1 cellular context compared by ENCODE assay signal in the genomic region with DNA sequence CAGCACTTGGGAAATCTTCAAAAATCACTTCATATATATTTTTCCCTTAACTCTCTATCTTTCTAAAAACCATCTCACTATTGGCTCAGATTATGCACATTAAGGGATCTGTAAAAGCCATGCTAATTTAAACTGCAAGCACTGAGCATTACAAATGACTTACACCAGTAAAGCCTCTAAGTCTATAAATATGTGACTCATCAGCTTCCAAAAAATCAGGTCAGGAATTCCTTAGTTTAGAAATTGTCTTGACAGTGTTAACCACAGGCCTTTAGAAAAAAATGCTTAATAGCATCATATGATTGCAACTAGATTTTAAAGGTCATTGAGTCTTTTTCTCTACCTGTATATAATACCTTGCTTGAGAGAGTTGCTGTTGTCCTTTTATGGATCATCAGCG.
TF ChIP-seq lines count a peak whose summit lies in the region.

No MANE protein-coding gene starts in this region.

TF ChIP-seq in GM23338, 12 proteins besides CTCF, POLR2A, EP300 and RAD21 (continued from another document):
- TF ChIP-seq ZNF462 (CRISPR knock-in tag; IDR thresholded peaks at IDR 0.05) (no peak), POLR2AphosphoS5 (IDR thresholded peaks at IDR 0.05; ENCODE audit: low read depth) (no peak), ETS1 (IDR thresholded peaks at IDR 0.05) (no peak), CREB1 (CRISPR knock-in tag; IDR thresholded peaks at IDR 0.05; ENCODE audit: low read depth) (no peak), EZH2 (IDR thresholded peaks at IDR 0.05; ENCODE audit: low read depth, unreplicated experiment) (no peak), NANOG (IDR thresholded peaks at IDR 0.05; ENCODE audit: borderline replicate concordance) (no peak)
- TF ChIP-seq, protein P1, sequence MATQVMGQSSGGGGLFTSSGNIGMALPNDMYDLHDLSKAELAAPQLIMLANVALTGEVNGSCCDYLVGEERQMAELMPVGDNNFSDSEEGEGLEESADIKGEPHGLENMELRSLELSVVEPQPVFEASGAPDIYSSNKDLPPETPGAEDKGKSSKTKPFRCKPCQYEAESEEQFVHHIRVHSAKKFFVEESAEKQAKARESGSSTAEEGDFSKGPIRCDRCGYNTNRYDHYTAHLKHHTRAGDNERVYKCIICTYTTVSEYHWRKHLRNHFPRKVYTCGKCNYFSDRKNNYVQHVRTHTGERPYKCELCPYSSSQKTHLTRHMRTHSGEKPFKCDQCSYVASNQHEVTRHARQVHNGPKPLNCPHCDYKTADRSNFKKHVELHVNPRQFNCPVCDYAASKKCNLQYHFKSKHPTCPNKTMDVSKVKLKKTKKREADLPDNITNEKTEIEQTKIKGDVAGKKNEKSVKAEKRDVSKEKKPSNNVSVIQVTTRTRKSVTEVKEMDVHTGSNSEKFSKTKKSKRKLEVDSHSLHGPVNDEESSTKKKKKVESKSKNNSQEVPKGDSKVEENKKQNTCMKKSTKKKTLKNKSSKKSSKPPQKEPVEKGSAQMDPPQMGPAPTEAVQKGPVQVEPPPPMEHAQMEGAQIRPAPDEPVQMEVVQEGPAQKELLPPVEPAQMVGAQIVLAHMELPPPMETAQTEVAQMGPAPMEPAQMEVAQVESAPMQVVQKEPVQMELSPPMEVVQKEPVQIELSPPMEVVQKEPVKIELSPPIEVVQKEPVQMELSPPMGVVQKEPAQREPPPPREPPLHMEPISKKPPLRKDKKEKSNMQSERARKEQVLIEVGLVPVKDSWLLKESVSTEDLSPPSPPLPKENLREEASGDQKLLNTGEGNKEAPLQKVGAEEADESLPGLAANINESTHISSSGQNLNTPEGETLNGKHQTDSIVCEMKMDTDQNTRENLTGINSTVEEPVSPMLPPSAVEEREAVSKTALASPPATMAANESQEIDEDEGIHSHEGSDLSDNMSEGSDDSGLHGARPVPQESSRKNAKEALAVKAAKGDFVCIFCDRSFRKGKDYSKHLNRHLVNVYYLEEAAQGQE (IDR thresholded peaks at IDR 0.05; ENCODE audit: unreplicated experiment) = no peak
